ENCODE assay signal across 24 cellular contexts in the genomic region with DNA sequence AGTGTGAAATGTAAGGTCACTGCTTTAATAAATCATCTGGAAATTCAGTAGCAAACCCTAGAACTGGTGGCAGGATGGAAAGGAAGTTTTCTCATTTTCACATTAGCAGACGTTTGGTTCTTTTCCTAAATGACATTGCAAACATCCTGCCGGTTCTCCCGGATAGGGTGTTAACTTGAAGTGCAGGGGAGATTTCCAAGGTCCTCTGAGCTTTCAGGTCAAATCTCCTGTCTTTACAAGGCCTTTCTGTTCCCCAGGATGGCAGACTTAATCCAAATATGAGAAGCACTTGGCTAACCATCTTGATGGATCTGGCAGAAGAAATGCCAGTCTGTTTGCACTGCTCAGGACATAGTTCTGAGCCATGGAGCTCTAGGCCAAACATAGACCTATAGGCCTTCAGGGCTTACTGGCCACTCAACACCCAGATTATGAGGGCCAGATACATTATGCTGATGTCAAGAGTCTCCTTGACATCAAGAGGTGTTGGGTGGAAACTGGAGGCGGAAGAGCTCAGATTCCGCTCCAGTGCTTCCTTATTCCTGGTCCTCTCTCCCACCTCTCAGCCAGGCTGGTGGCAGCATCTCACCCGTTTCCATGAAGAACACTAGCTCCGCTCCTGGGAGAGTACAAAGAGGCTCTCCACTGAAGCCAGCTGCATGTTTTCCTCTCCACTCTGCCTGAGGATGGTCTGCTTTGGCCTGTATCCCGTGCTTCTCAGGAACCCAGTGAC.
DNase-seq lines count a peak whose midpoint lies in the region; ATAC-seq and TF ChIP-seq lines count a peak whose summit lies in the region.
"Had no signal": no experiment of that assay in that cellular context is flagged by ENCODE, and none has a peak within 500 bp of the region (broad histone marks: within the 10 kb centered on the region; RNA-seq: fewer than 3 reads in every experiment).

No MANE protein-coding gene starts in this region.

- H3K36me3 ChIP-seq in Karpas-422 (ENCODE audit: insufficient read depth, low read length) (no peaks in the 10 kb centered on the region), heart right ventricle (no peaks in the 10 kb centered on the region), parathyroid adenoma (ENCODE audit: control insufficient read depth, insufficient read depth, low read length) (no peaks in the 10 kb centered on the region), HAP-1 (replicated peaks) (no peaks in the 10 kb centered on the region), esophagus squamous epithelium (no peaks in the 10 kb centered on the region)
- no peaks in the 10 kb centered on the region for H3K36me3 ChIP-seq in naive thymus-derived CD4-positive, alpha-beta T cell (ENCODE audit: control insufficient read depth in 2 of 3, insufficient read depth in 3 of 3, low read length in 3 of 3)
- H3K36me3 ChIP-seq: Peyer's patch, SJSA1 had no signal

- no peaks in the 10 kb centered on the region for H3K9me2 ChIP-seq in Karpas-422 (replicated peaks; ENCODE audit: insufficient read depth, low read length)

- POLR2A ChIA-PET in naive thymus-derived CD4-positive, alpha-beta T cell (lab: Charles Lee): no interaction called here

- no peak overlapping the region for H2AFZ ChIP-seq in Karpas-422 (ENCODE audit: low read length)
- no peak overlapping the region for H2AFZ ChIP-seq in parathyroid adenoma
- H2AFZ ChIP-seq: GM23338 had no signal

- no peak for TF ChIP-seq CTCF in heart right ventricle (IDR thresholded peaks at IDR 0.05)
- TF ChIP-seq CTCF in parathyroid adenoma (IDR thresholded peaks at IDR 0.05): no peak
- TF ChIP-seq CTCF in esophagus squamous epithelium (IDR thresholded peaks at IDR 0.05): no peak

- H3K27me3 ChIP-seq in Karpas-422 (ENCODE audit: low read length): no peaks in the 10 kb centered on the region
- H3K27me3 ChIP-seq in heart right ventricle: peaks cover 0 to 10% (median 0%) of the 10 kb centered on the region in 7 donors
- no peaks in the 10 kb centered on the region for H3K27me3 ChIP-seq in parathyroid adenoma (ENCODE audit: control insufficient read depth, insufficient read depth, low read length)
- H3K27me3 ChIP-seq in naive thymus-derived CD4-positive, alpha-beta T cell (ENCODE audit: control insufficient read depth in 2 of 2, insufficient read depth in 2 of 2, low read length in 2 of 2): peaks cover 0 to 3% of the 10 kb centered on the region in 2 donors
- H3K27me3 ChIP-seq in HAP-1 (ENCODE audit: low read depth): no peaks in the 10 kb centered on the region
- no peaks in the 10 kb centered on the region for H3K27me3 ChIP-seq in esophagus squamous epithelium
- H3K27me3 ChIP-seq: Peyer's patch, SJSA1 had no signal

- no peaks in the 10 kb centered on the region for H3K9me3 Mint-ChIP-seq in naive thymus-derived CD4-positive, alpha-beta T cell
- H3K9me3 Mint-ChIP-seq: CD4-positive, alpha-beta T cell; GM23338 had no signal

- no peak overlapping the region for H3K27ac ChIP-seq in Karpas-422 (ENCODE audit: low read length)
- peak overlapping the region in 9 of 10 donors; percentile 7 to 72 (median 35) for H3K27ac ChIP-seq in heart right ventricle
- peak overlapping the region; percentile 42 for H3K27ac ChIP-seq in parathyroid adenoma
- H3K27ac ChIP-seq in naive thymus-derived CD4-positive, alpha-beta T cell (ENCODE audit: low read depth, low read length): no peak overlapping the region
- H3K27ac ChIP-seq in esophagus squamous epithelium: no peak overlapping the region
- H3K27ac ChIP-seq: A549, HL-60, Peyer's patch, SJSA1 had no signal

- H3K9me3 ChIP-seq in Karpas-422 (ENCODE audit: low read length) (no peaks in the 10 kb centered on the region), heart right ventricle (no peaks in the 10 kb centered on the region), parathyroid adenoma (ENCODE audit: control insufficient read depth, low read length) (no peaks in the 10 kb centered on the region), HAP-1 (no peaks in the 10 kb centered on the region), esophagus squamous epithelium (no peaks in the 10 kb centered on the region)
- no peaks in the 10 kb centered on the region for H3K9me3 ChIP-seq in naive thymus-derived CD4-positive, alpha-beta T cell (ENCODE audit: control insufficient read depth in 2 of 3, low read length in 3 of 3)
- H3K9me3 ChIP-seq: A549, Peyer's patch, SJSA1 had no signal

- no peak for TF ChIP-seq POLR2A in esophagus squamous epithelium (IDR thresholded peaks at IDR 0.05)

- 57 to 66% methylated on average over 8 of the region's 8 CpGs for WGBS in heart right ventricle, 2 donors
- 74 to 77% methylated on average over 8 of the region's 8 CpGs for WGBS in esophagus squamous epithelium, 2 donors

- ATAC-seq in heart right ventricle: peak in 3 of 8 donors; percentile 20 to 60 (median 53)
- ATAC-seq in naive thymus-derived CD4-positive, alpha-beta T cell: no peak
- ATAC-seq: A549 had no signal

- no peak overlapping the region for H3K4me2 ChIP-seq in Karpas-422 (ENCODE audit: low read depth, low read length, poor library complexity, severe bottlenecking)
- H3K4me2 ChIP-seq in parathyroid adenoma (ENCODE audit: low read length): no peak overlapping the region
- H3K4me2 ChIP-seq: A549, GM23338 had no signal

- in situ Hi-C loops in HAP-1 (cut with MboI; ENCODE audit: low sequenced_read_pairs): no loop called here

- no peaks in the 10 kb centered on the region for H4K20me1 ChIP-seq in Karpas-422 (ENCODE audit: insufficient read depth, low read depth, low read length)

- CTCF ChIA-PET in naive thymus-derived CD4-positive, alpha-beta T cell (lab: Charles Lee): no interaction called here

- H3K36me3 Mint-ChIP-seq in naive thymus-derived CD4-positive, alpha-beta T cell: peaks cover 0 to 11% (median 3%) of the 10 kb centered on the region in 5 donors

- H3K4me3 ChIP-seq in Karpas-422 (ENCODE audit: low read length) (no peak overlapping the region), heart right ventricle (no peak overlapping the region), parathyroid adenoma (ENCODE audit: low read depth, low read length) (no peak overlapping the region), HAP-1 (no peak overlapping the region), esophagus squamous epithelium (no peak overlapping the region)
- H3K4me3 ChIP-seq in naive thymus-derived CD4-positive, alpha-beta T cell (ENCODE audit: low read length): no peak overlapping the region
- H3K4me3 ChIP-seq: A549, GM23338, Peyer's patch, SJSA1 had no signal

- H3K79me2 ChIP-seq in Karpas-422 (ENCODE audit: low read length): no peaks in the 10 kb centered on the region
- H3K79me2 ChIP-seq in parathyroid adenoma: no peaks in the 10 kb centered on the region

- intact Hi-C loops in heart right ventricle (cut with DNase I) (loop anchor here in 2 of 10 donors (5.0 to 10.0 kb wide), 2 partner anchors 62 to 79 kb away; no protein-coding TSS in a partner anchor), esophagus squamous epithelium (cut with DNase I) (no loop called here)
- intact Hi-C loops in naive thymus-derived CD4-positive, alpha-beta T cell (cut with micrococcal nuclease): loop anchor here in 1 of 2 donors (1.0 kb wide), 1 partner anchor 11 kb away; no protein-coding TSS in a partner anchor

- DNase-seq in DMS79 (lab: John Stamatoyannopoulos, UW): peak; percentile 54
- peak; percentile 24 for DNase-seq in Karpas-422
- DNase-seq in heart right ventricle: no peak
- DNase-seq in UCSD-AML1 (lab: John Stamatoyannopoulos, UW; ENCODE audit: unreplicated experiment): no peak
- DNase-seq in naive thymus-derived CD4-positive, alpha-beta T cell: no peak
- no peak for DNase-seq in HAP-1 (ENCODE audit: low spot score in 2 of 2)
- DNase-seq in esophagus squamous epithelium (lab: John Stamatoyannopoulos, UW): no peak
- DNase-seq: CD4-positive, alpha-beta T cell; COR-L47; GF-D8; HCEC 1CT; KG1; NCI-H1092 treated with DMSO at 0.1 percent for 48 hours; NCI-H1436 treated with DMSO at 0.1 percent for 48 hours; NCI-H1930; NCI-H2171 treated with DMSO at 0.1 percent for 48 hours; NCI-H524 treated with DMSO at 0.1 percent for 48 hours; NCI-H82; Peyer's patch had no signal

- no peaks in the 10 kb centered on the region for H3K4me1 ChIP-seq in Karpas-422 (ENCODE audit: low read length)
- peaks cover 0 to 30% (median 10%) of the 10 kb centered on the region in 9 donors for H3K4me1 ChIP-seq in heart right ventricle
- H3K4me1 ChIP-seq in parathyroid adenoma: peaks cover 16% of the 10 kb centered on the region
- H3K4me1 ChIP-seq in naive thymus-derived CD4-positive, alpha-beta T cell (ENCODE audit: control insufficient read depth in 2 of 2, insufficient read depth in 2 of 2, low read length in 2 of 2): no peaks in the 10 kb centered on the region
- no peaks in the 10 kb centered on the region for H3K4me1 ChIP-seq in HAP-1
- H3K4me1 ChIP-seq in esophagus squamous epithelium: peaks cover 2 to 16% (median 8%) of the 10 kb centered on the region in 3 donors
- H3K4me1 ChIP-seq: A549, Peyer's patch had no signal

- H3K27me3 Mint-ChIP-seq in naive thymus-derived CD4-positive, alpha-beta T cell: peaks cover 17 to 56% (median 25%) of the 10 kb centered on the region in 5 donors

- H3K4me1 Mint-ChIP-seq in naive thymus-derived CD4-positive, alpha-beta T cell: peaks cover 2 to 8% (median 5%) of the 10 kb centered on the region in 7 donors

- H3K9ac ChIP-seq in Karpas-422 (ENCODE audit: low read length) (no peak overlapping the region), parathyroid adenoma (no peak overlapping the region)

- H3K27ac Mint-ChIP-seq in naive thymus-derived CD4-positive, alpha-beta T cell: no peak overlapping the region
- H3K27ac Mint-ChIP-seq: CD4-positive, alpha-beta T cell; GM23338 had no signal

- no peak overlapping the region for H3K4me3 Mint-ChIP-seq in naive thymus-derived CD4-positive, alpha-beta T cell
- H3K4me3 Mint-ChIP-seq: CD4-positive, alpha-beta T cell; GM23338 had no signal

Comparison
In these comparisons a context has a peak if more than half of its experiments do, and no peak if none do; other contexts are left out.
1. DNase-seq: peak in DMS79 (single experiment) and Karpas-422 (single experiment); none in heart right ventricle (0 of 2), UCSD-AML1 (single experiment), naive thymus-derived CD4-positive, alpha-beta T cell (0 of 9), HAP-1 (0 of 2) and esophagus squamous epithelium (single experiment).
2. H3K27ac ChIP-seq: peak in heart right ventricle (9 of 10) and parathyroid adenoma (single experiment); none in Karpas-422 (single experiment), naive thymus-derived CD4-positive, alpha-beta T cell (single experiment) and esophagus squamous epithelium (0 of 4).